Comparison of ENCODE assay signal across 2 cellular contexts in the genomic region with DNA sequence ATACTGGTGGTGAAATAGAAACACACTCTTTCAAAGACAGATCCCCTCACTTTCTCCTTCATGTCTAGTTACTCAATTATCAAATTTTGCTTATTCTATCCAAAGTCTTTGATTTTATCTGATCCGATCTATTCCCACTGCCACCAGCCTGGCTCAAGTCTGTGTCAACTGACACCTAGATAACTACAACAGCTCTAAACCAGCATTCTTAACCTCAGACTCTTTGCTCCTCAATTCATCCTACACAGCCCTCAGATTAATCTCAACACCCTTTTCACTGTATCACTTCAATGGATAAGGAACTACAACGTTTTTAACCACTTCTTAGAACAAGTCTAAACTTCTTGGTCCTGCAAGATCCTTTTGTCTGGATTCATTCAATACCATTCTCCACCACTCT.
A peak's percentile ranks its signal among the peaks of the same experiment; 100 is the strongest.
TF ChIP-seq lines count a peak whose summit lies in the region.

No MANE protein-coding gene starts in this region.

TF ChIP-seq in GM23338, 12 proteins besides CTCF, POLR2A, EP300 and RAD21 (continues in another document):
- no peak for TF ChIP-seq EZH2 (IDR thresholded peaks at IDR 0.05; ENCODE audit: low read depth, unreplicated experiment)
- TF ChIP-seq NANOG (IDR thresholded peaks at IDR 0.05; ENCODE audit: borderline replicate concordance) = no peak
- no peak for TF ChIP-seq EZH2phosphoT487 (IDR thresholded peaks at IDR 0.05; ENCODE audit: unreplicated experiment)
- TF ChIP-seq POLR2AphosphoS5 (IDR thresholded peaks at IDR 0.05; ENCODE audit: low read depth) = no peak
- TF ChIP-seq ZNF114 (CRISPR knock-in tag; IDR thresholded peaks at IDR 0.05) = no peak
- TF ChIP-seq ZNF331 (CRISPR knock-in tag; IDR thresholded peaks at IDR 0.05; ENCODE audit: low read depth) = no peak
- TF ChIP-seq, protein P1, sequence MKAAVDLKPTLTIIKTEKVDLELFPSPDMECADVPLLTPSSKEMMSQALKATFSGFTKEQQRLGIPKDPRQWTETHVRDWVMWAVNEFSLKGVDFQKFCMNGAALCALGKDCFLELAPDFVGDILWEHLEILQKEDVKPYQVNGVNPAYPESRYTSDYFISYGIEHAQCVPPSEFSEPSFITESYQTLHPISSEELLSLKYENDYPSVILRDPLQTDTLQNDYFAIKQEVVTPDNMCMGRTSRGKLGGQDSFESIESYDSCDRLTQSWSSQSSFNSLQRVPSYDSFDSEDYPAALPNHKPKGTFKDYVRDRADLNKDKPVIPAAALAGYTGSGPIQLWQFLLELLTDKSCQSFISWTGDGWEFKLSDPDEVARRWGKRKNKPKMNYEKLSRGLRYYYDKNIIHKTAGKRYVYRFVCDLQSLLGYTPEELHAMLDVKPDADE (IDR thresholded peaks at IDR 0.05) = no peak
- no peak for TF ChIP-seq CREB1 (CRISPR knock-in tag; IDR thresholded peaks at IDR 0.05; ENCODE audit: low read depth)
- TF ChIP-seq, protein P2, sequence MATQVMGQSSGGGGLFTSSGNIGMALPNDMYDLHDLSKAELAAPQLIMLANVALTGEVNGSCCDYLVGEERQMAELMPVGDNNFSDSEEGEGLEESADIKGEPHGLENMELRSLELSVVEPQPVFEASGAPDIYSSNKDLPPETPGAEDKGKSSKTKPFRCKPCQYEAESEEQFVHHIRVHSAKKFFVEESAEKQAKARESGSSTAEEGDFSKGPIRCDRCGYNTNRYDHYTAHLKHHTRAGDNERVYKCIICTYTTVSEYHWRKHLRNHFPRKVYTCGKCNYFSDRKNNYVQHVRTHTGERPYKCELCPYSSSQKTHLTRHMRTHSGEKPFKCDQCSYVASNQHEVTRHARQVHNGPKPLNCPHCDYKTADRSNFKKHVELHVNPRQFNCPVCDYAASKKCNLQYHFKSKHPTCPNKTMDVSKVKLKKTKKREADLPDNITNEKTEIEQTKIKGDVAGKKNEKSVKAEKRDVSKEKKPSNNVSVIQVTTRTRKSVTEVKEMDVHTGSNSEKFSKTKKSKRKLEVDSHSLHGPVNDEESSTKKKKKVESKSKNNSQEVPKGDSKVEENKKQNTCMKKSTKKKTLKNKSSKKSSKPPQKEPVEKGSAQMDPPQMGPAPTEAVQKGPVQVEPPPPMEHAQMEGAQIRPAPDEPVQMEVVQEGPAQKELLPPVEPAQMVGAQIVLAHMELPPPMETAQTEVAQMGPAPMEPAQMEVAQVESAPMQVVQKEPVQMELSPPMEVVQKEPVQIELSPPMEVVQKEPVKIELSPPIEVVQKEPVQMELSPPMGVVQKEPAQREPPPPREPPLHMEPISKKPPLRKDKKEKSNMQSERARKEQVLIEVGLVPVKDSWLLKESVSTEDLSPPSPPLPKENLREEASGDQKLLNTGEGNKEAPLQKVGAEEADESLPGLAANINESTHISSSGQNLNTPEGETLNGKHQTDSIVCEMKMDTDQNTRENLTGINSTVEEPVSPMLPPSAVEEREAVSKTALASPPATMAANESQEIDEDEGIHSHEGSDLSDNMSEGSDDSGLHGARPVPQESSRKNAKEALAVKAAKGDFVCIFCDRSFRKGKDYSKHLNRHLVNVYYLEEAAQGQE (IDR thresholded peaks at IDR 0.05; ENCODE audit: unreplicated experiment) = no peak
- no peak for TF ChIP-seq STAT1 (IDR thresholded peaks at IDR 0.05; ENCODE audit: unreplicated experiment)
- TF ChIP-seq JUNB (IDR thresholded peaks at IDR 0.05; ENCODE audit: unreplicated experiment) = no peak

TF ChIP-seq in K562, 482 proteins besides CTCF, POLR2A, EP300 and RAD21:
- TF ChIP-seq, protein P3, sequence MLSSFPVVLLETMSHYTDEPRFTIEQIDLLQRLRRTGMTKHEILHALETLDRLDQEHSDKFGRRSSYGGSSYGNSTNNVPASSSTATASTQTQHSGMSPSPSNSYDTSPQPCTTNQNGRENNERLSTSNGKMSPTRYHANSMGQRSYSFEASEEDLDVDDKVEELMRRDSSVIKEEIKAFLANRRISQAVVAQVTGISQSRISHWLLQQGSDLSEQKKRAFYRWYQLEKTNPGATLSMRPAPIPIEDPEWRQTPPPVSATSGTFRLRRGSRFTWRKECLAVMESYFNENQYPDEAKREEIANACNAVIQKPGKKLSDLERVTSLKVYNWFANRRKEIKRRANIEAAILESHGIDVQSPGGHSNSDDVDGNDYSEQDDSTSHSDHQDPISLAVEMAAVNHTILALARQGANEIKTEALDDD (IDR thresholded peaks at IDR 0.05) = peak; percentile 56; the same call in 1 of the 2 replicates
- TF ChIP-seq, protein P4, sequence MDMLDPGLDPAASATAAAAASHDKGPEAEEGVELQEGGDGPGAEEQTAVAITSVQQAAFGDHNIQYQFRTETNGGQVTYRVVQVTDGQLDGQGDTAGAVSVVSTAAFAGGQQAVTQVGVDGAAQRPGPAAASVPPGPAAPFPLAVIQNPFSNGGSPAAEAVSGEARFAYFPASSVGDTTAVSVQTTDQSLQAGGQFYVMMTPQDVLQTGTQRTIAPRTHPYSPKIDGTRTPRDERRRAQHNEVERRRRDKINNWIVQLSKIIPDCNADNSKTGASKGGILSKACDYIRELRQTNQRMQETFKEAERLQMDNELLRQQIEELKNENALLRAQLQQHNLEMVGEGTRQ (CRISPR knock-in tag; IDR thresholded peaks at IDR 0.05) = no peak
